8 cellular contexts compared by ENCODE assay signal in genomic region chr10:69237528-69238159, GRCh38. TPM values are rescaled to one million over a fixed set of nuclear protein-coding genes. Genes with fewer than 3 reads are reported as not detected.
A peak's percentile ranks its signal among the peaks of the same experiment; 100 is the strongest.
DNase-seq lines count a peak whose midpoint lies in the region; FAIRE-seq and TF ChIP-seq lines count a peak whose summit lies in the region.

No MANE protein-coding gene starts in this region.

- H3K4me3 Mint-ChIP-seq in osteocyte (ENCODE audit: unreplicated experiment): no peak overlapping the region

- no peak overlapping the region for H2AFZ ChIP-seq in GM23248

- no peak overlapping the region for H3K9ac ChIP-seq in GM23248

- H3K9me3 ChIP-seq in GM23248 (ENCODE audit: low read depth) (no peaks in the 10 kb centered on the region), MG63 (no peaks in the 10 kb centered on the region), SJCRH30 (replicated peaks) (no peaks in the 10 kb centered on the region), tibial artery (no peaks in the 10 kb centered on the region)

- no peaks in the 10 kb centered on the region for H3K36me3 Mint-ChIP-seq in osteocyte (ENCODE audit: unreplicated experiment)

- H4K20me1 ChIP-seq in GM23248 (ENCODE audit: insufficient read depth): no peaks in the 10 kb centered on the region

- H3K27me3 ChIP-seq in GM23248 (replicated peaks; ENCODE audit: insufficient read depth) (no peaks in the 10 kb centered on the region), MG63 (no peaks in the 10 kb centered on the region), SJCRH30 (no peaks in the 10 kb centered on the region), tibial artery (no peaks in the 10 kb centered on the region)

- H3K4me1 ChIP-seq in GM23248 (ENCODE audit: insufficient read depth): peaks cover 43% of the 10 kb centered on the region
- peaks cover 7% of the 10 kb centered on the region for H3K4me1 ChIP-seq in SJCRH30
- peaks cover 0 to 38% (median 12%) of the 10 kb centered on the region in 4 donors for H3K4me1 ChIP-seq in tibial artery

- TF ChIP-seq CTCF in osteocyte (IDR thresholded peaks at IDR 0.05) (peak; percentile 96), tibial artery (IDR thresholded peaks at IDR 0.05) (peak; percentile 78 to 99)

- H3K4me2 ChIP-seq in GM23248 (ENCODE audit: unreplicated experiment): no peak overlapping the region

- peaks cover 12% of the 10 kb centered on the region for H3K4me1 Mint-ChIP-seq in osteocyte (ENCODE audit: unreplicated experiment)

- intact Hi-C loops in tibial artery (cut with DNase I; ENCODE audit: low total_unique reads): no loop called here

- no peak for FAIRE-seq in frontal cortex (lab: Jason Lieb, UNC)

- H3F3A ChIP-seq in GM23248 (ENCODE audit: insufficient read depth): peaks cover 20% of the 10 kb centered on the region

- no peaks in the 10 kb centered on the region for H3K27me3 Mint-ChIP-seq in osteocyte (ENCODE audit: unreplicated experiment)

- 29 to 30% methylated on average over 17 of the region's 17 CpGs for WGBS in GM23248 (ENCODE audit: low coverage in 1 of 2, low lambda C conversion rate in 2 of 2, missing lambda C conversion rate in 2 of 2), 2 experiments

- H3K36me3 ChIP-seq in GM23248 (ENCODE audit: low read depth): no peaks in the 10 kb centered on the region
- no peaks in the 10 kb centered on the region for H3K36me3 ChIP-seq in MG63
- no peaks in the 10 kb centered on the region for H3K36me3 ChIP-seq in SJCRH30
- H3K36me3 ChIP-seq in tibial artery: no peaks in the 10 kb centered on the region

- H3K9me2 ChIP-seq in GM23248 (ENCODE audit: insufficient read depth): no peaks in the 10 kb centered on the region

- no peaks in the 10 kb centered on the region for H3K79me2 ChIP-seq in GM23248 (ENCODE audit: insufficient read depth)

- no peaks in the 10 kb centered on the region for H3K9me3 Mint-ChIP-seq in osteocyte (ENCODE audit: unreplicated experiment)

- no peak overlapping the region for H3K4me3 ChIP-seq in GM23248
- no peak overlapping the region for H3K4me3 ChIP-seq in MG63
- no peak overlapping the region for H3K4me3 ChIP-seq in SJCRH30
- H3K4me3 ChIP-seq in tibial artery: no peak overlapping the region

- in situ Hi-C loops in GM23248 (cut with MboI): no loop called here

- H3K27ac ChIP-seq in GM23248 (no peak overlapping the region), SJCRH30 (no peak overlapping the region), tibial artery (no peak overlapping the region)

- DNase-seq in EL: peak; percentile 78
- peak; percentile 84 for DNase-seq in GM23248
- DNase-seq in MG63: peak; percentile 67
- DNase-seq in SJCRH30: peak; percentile 61 to 84
- DNase-seq in activated gamma-delta T cell treated with Interleukin-2 at 50 U/mL for 16 hours: peak; percentile 87
- DNase-seq in frontal cortex (ENCODE audit: low spot score in 2 of 2): peak; percentile 59 to 84
- peak; percentile 95 for DNase-seq in osteocyte (ENCODE audit: extremely low spot score, unreplicated experiment)
- DNase-seq in tibial artery: peak; percentile 87 to 92

- H3K27ac Mint-ChIP-seq in osteocyte (ENCODE audit: unreplicated experiment): no peak overlapping the region

RNA-seq across cellular contexts. Expression of gene HKDC1, which starts 17.5 kb away (rescaled TPM):
- total RNA-seq in GM23248 (2014; rRNA removed; shearing (Covaris generic)): 0.13 and 0.32 TPM in 2 replicates
- 0.33 and 0.34 TPM in 2 replicates for polyA plus RNA-seq in GM23248 (2016; fragmentation: Nextera tagmentation; extraction: Ambion mirVana)
- 0.20 TPM in 1 of 2 replicates, not detected in the other for total RNA-seq in MG63 (2014; rRNA removed; shearing (Covaris generic); ENCODE audit: low replicate concordance)
- total RNA-seq in SJCRH30 (2014; rRNA removed; shearing (Covaris generic)): 0.06 and 0.08 TPM in 2 replicates
- total RNA-seq in frontal cortex (0.41 TPM), osteocyte (0.19 TPM in 1 of 2 replicates, not detected in the other)

RNA-seq across cellular contexts. Expression of gene HK1, which starts 40.7 kb away (rescaled TPM):
- 96.6 and 99.4 TPM in 2 replicates for total RNA-seq in GM23248 (2014; rRNA removed; shearing (Covaris generic))
- polyA plus RNA-seq in GM23248 (2016; fragmentation: Nextera tagmentation; extraction: Ambion mirVana): 134 and 137 TPM in 2 replicates
- 72.2 and 83.2 TPM in 2 replicates for total RNA-seq in MG63 (2014; rRNA removed; shearing (Covaris generic); ENCODE audit: low replicate concordance)
- total RNA-seq in SJCRH30 (2014; rRNA removed; shearing (Covaris generic)): 35.2 and 36.6 TPM in 2 replicates
- total RNA-seq in frontal cortex: 114 TPM
- total RNA-seq in osteocyte: 59.4 and 61.3 TPM in 2 replicates

RNA-seq across cellular contexts. Expression of gene SUPV3L1, which starts 57.6 kb away (rescaled TPM):
- 18.2 and 29.9 TPM in 2 replicates for total RNA-seq in GM23248 (2014; rRNA removed; shearing (Covaris generic))
- 28.1 and 29.8 TPM in 2 replicates for polyA plus RNA-seq in GM23248 (2016; fragmentation: Nextera tagmentation; extraction: Ambion mirVana)
- total RNA-seq in MG63 (2014; rRNA removed; shearing (Covaris generic); ENCODE audit: low replicate concordance): 21.2 and 23.3 TPM in 2 replicates
- total RNA-seq in SJCRH30 (2014; rRNA removed; shearing (Covaris generic)): 38.8 and 43.4 TPM in 2 replicates
- 40.4 TPM for total RNA-seq in frontal cortex
- total RNA-seq in osteocyte: 27.3 and 30.5 TPM in 2 replicates
